In genomic region chr10:6171891-6172354, GRCh38 we compare ENCODE assay signal across 8 cellular contexts. TPM values are rescaled to one million over a fixed set of nuclear protein-coding genes. Genes with fewer than 3 reads are reported as not detected.
A peak's percentile ranks its signal among the peaks of the same experiment; 100 is the strongest.
DNase-seq lines count a peak whose midpoint lies in the region; ATAC-seq, FAIRE-seq and TF ChIP-seq lines count a peak whose summit lies in the region.

No MANE protein-coding gene starts in this region.

- H2AFZ ChIP-seq in HepG2 (ENCODE audit: low read length) (no peak overlapping the region), PC-3 (ENCODE audit: low read length) (no peak overlapping the region)

- DNase-seq in HepG2 (ENCODE audit: low spot score) (no peak), adrenal gland (peak in 6 of 7 donors; percentile 50 to 77 (median 60)), left colon (peak; percentile 32 to 59), RCC 7860 (ENCODE audit: low spot score) (no peak), PC-3 (no peak)

- POLR2A ChIA-PET in HepG2 (lab: Yijun Ruan, JAX) (no interaction called here), PC-3 (lab: Charles Lee; ENCODE audit: unreplicated experiment) (no interaction called here)

- H3K9ac ChIP-seq in liver (ENCODE audit: low read depth in 1 of 2, low read length in 2 of 2) (no peak overlapping the region), HepG2 (ENCODE audit: insufficient read depth, low read depth, low read length) (no peak overlapping the region), PC-3 (ENCODE audit: low read length) (no peak overlapping the region)

- no peak overlapping the region for H3K4me3 ChIP-seq in liver (ENCODE audit: low read depth in 1 of 3, low read length in 3 of 3)
- H3K4me3 ChIP-seq in HepG2 (replicated peaks in 1 of 3; ENCODE audit: insufficient read depth in 1 of 3, low read depth in 2 of 3, low read length in 3 of 3): no peak overlapping the region
- H3K4me3 ChIP-seq in adrenal gland: no peak overlapping the region
- no peak overlapping the region for H3K4me3 ChIP-seq in PC-3 (ENCODE audit: low read length)

- intact Hi-C loops in HepG2 (cut with micrococcal nuclease; ENCODE audit: unreplicated experiment): no loop called here
- intact Hi-C loops in adrenal gland (cut with DNase I): no loop called here
- intact Hi-C loops in left colon (cut with DNase I, micrococcal nuclease): no loop called here
- intact Hi-C loops in PC-3 (cut with micrococcal nuclease): no loop called here

- H3K9me2 ChIP-seq in PC-3 (replicated peaks; ENCODE audit: low read length): no peaks in the 10 kb centered on the region

- H3K27me3 ChIP-seq in liver (ENCODE audit: control insufficient read depth in 4 of 4, insufficient read depth in 4 of 4, low read length in 3 of 4) (no peaks in the 10 kb centered on the region), HepG2 (ENCODE audit: control insufficient read depth in 1 of 2, insufficient read depth in 2 of 2, low read length in 2 of 2) (peaks cover 0 to 2% of the 10 kb centered on the region in 2 experiments; a peak in 1 of 5 replicates), adrenal gland (no peaks in the 10 kb centered on the region), PC-3 (ENCODE audit: low read length) (no peaks in the 10 kb centered on the region)

- H4K20me1 ChIP-seq in HepG2 (ENCODE audit: insufficient read depth, low read length): no peaks in the 10 kb centered on the region
- H4K20me1 ChIP-seq in PC-3 (ENCODE audit: low read length): no peaks in the 10 kb centered on the region

- H3K36me3 ChIP-seq in liver (ENCODE audit: control insufficient read depth in 4 of 4, insufficient read depth in 3 of 4, low read depth in 1 of 4, low read length in 3 of 4) (no peaks in the 10 kb centered on the region), HepG2 (replicated peaks in 1 of 2; ENCODE audit: control insufficient read depth in 1 of 2, insufficient read depth in 2 of 2, low read length in 2 of 2) (no peaks in the 10 kb centered on the region), adrenal gland (replicated peaks in 1 of 2) (no peaks in the 10 kb centered on the region), PC-3 (ENCODE audit: low read depth, low read length) (no peaks in the 10 kb centered on the region; the same call in 1 of the 2 replicates)

- H3K4me1 ChIP-seq in liver (ENCODE audit: control insufficient read depth in 4 of 4, insufficient read depth in 4 of 4, low read length in 3 of 4): peaks cover 10 to 41% (median 24%) of the 10 kb centered on the region in 4 donors
- peaks cover 17% of the 10 kb centered on the region for H3K4me1 ChIP-seq in HepG2 (ENCODE audit: insufficient read depth, low read length)
- peaks cover 0 to 43% of the 10 kb centered on the region in 2 donors for H3K4me1 ChIP-seq in adrenal gland (replicated peaks in 1 of 2)
- H3K4me1 ChIP-seq in PC-3 (ENCODE audit: insufficient read depth, low read length): no peaks in the 10 kb centered on the region

- no TSS peak for BruUV-seq in HepG2 (replicated peaks; lab: Mats Ljungman, UMichigan)
- no TSS peak for BruUV-seq in PC-3 (replicated peaks; lab: Mats Ljungman, UMichigan)

- WGBS in liver: 79% methylated on average over 17 of the region's 17 CpGs
- WGBS in HepG2 (ENCODE audit: low lambda C conversion rate): 77% methylated on average over 17 of the region's 17 CpGs
- WGBS in adrenal gland, 4 donors: 68 to 89% (median 80%) methylated on average over 17 of the region's 17 CpGs

- TF ChIP-seq POLR2A in HepG2 (IDR thresholded peaks at IDR 0.05; ENCODE audit: insufficient read depth in 1 of 2, low read depth in 2 of 2, low read length in 2 of 2) (no peak), adrenal gland (IDR thresholded peaks at IDR 0.05) (no peak)

- CTCF ChIA-PET in HepG2 (lab: Yijun Ruan, JAX; ENCODE audit: low intra/inter-chr PET ratio, low total read pairs): no interaction called here
- CTCF ChIA-PET in PC-3 (lab: Charles Lee): no interaction called here

- TF ChIP-seq EP300 in HepG2 (IDR thresholded peaks at IDR 0.05; ENCODE audit: low read depth in 2 of 2, low read length in 2 of 2) (no peak), HepG2 (CRISPR knock-in tag; IDR thresholded peaks at IDR 0.05; ENCODE audit: borderline replicate concordance) (no peak)

- H3K79me2 ChIP-seq in HepG2 (ENCODE audit: insufficient read depth, low read length): no peaks in the 10 kb centered on the region
- H3K79me2 ChIP-seq in PC-3 (ENCODE audit: low read length): 0 out of 2 replicates have a peak, but pooled peaks cover 7% of the 10 kb centered on the region

- no peak overlapping the region for H3K4me2 ChIP-seq in HepG2 (ENCODE audit: low read depth, low read length)
- no peak overlapping the region for H3K4me2 ChIP-seq in PC-3 (ENCODE audit: low read length)

- in situ Hi-C loops in HepG2 (cut with HindIII; ENCODE audit: extremely low pct_ligation_motif_present, low pct_unique_long_range_greater_than_20kb): loop anchor here (10.0 kb wide), 1 partner anchor 233 kb away; no protein-coding TSS in a partner anchor

- ATAC-seq in HepG2 (no peak), left colon (no peak), HG03159 (IDR thresholded peaks at IDR 0.05; ENCODE audit: unreplicated experiment) (no peak), PC-3 (no peak)

- no peaks in the 10 kb centered on the region for H3F3A ChIP-seq in PC-3 (ENCODE audit: low read length, unreplicated experiment)

- FAIRE-seq in HepG2 (lab: Jason Lieb, UNC) (no peak), RCC 7860 (lab: Jason Lieb, UNC) (no peak)

- TF ChIP-seq RAD21 in liver (IDR thresholded peaks at IDR 0.05) (no peak), HepG2 (CRISPR knock-in tag; IDR thresholded peaks at IDR 0.05) (no peak)

- H3K9me3 ChIP-seq in liver (ENCODE audit: control insufficient read depth in 4 of 4, low read length in 3 of 4) (no peaks in the 10 kb centered on the region), HepG2 (ENCODE audit: low read length) (no peaks in the 10 kb centered on the region), adrenal gland (replicated peaks in 1 of 3) (no peaks in the 10 kb centered on the region), PC-3 (ENCODE audit: low read length) (no peaks in the 10 kb centered on the region)

- H3K27ac ChIP-seq in liver (ENCODE audit: low read depth in 1 of 2, low read length in 2 of 2) (peak overlapping the region; percentile 32 to 39), HepG2 (ENCODE audit: extremely low read length, insufficient read depth, low read length) (no peak overlapping the region), adrenal gland (peak overlapping the region in 2 of 5 donors; percentile 64 to 81), temporal lobe (ENCODE audit: low read depth, low read length) (peak overlapping the region; percentile 66), PC-3 (ENCODE audit: low read length) (no peak overlapping the region)

- no peak for TF ChIP-seq CTCF in liver (IDR thresholded peaks at IDR 0.05; ENCODE audit: low read depth, low read length, missing input control)
- no peak for TF ChIP-seq CTCF in HepG2 (CRISPR knock-in tag; IDR thresholded peaks at IDR 0.05)
- TF ChIP-seq CTCF in adrenal gland (IDR thresholded peaks at IDR 0.05): no peak
- TF ChIP-seq CTCF in PC-3 (conservative IDR thresholded peaks at IDR 0.05; ENCODE audit: low read depth, low read length): no peak

TF ChIP-seq in liver, 16 proteins besides CTCF, POLR2A, EP300 and RAD21 (continues in another document):
- TF ChIP-seq JUND (IDR thresholded peaks at IDR 0.05) (no peak), RXRA (IDR thresholded peaks at IDR 0.05) (no peak), FOXA2 (IDR thresholded peaks at IDR 0.05) (no peak), YY1 (IDR thresholded peaks at IDR 0.05) (no peak), HNF4A (conservative IDR thresholded peaks at IDR 0.05) (no peak), EGR1 (IDR thresholded peaks at IDR 0.05; ENCODE audit: low read depth in 2 of 2) (no peak), NR2F2 (IDR thresholded peaks at IDR 0.05) (no peak), SP1 (IDR thresholded peaks at IDR 0.05) (no peak)

TF ChIP-seq in HepG2, 621 proteins besides CTCF, POLR2A, EP300 and RAD21 (continues in another document):
- no peak for TF ChIP-seq ZNF558 (CRISPR knock-in tag; IDR thresholded peaks at IDR 0.05; ENCODE audit: borderline replicate concordance)
- no peak for TF ChIP-seq YEATS4 (CRISPR knock-in tag; IDR thresholded peaks at IDR 0.05; ENCODE audit: borderline replicate concordance)

RNA-seq across cellular contexts. Expression of gene PFKFB3, which starts 30.8 kb away (rescaled TPM):
- total RNA-seq in liver: 1 to 10 TPM; 5.4 to 9.1 TPM
- polyA plus RNA-seq in liver: 1 to 10 TPM; 1.6 to 6.1 TPM
- 0.87 and 1.2 TPM in 2 replicates for total RNA-seq in HepG2 (2016; rRNA removed; fragmentation: Illumina TruSeq; extraction: Trizol)
- 0.18 and 0.20 TPM in 2 replicates for total RNA-seq in HepG2 (2016; cell fraction: cytosol; rRNA removed; fragmentation: Illumina TruSeq; extraction: Trizol; ENCODE audit: low read depth)
- total RNA-seq in HepG2 (2016; cell fraction: insoluble cytoplasmic fraction; rRNA removed; fragmentation: Illumina TruSeq; extraction: Trizol): 0.36 and 0.80 TPM in 2 replicates
- total RNA-seq in HepG2 (2016; cell fraction: membrane; rRNA removed; fragmentation: Illumina TruSeq; extraction: Trizol): 0.34 and 0.37 TPM in 2 replicates
- total RNA-seq in HepG2 (2016; cell fraction: nucleus; rRNA removed; fragmentation: Illumina TruSeq; extraction: Trizol): 0.88 and 1.3 TPM in 2 replicates
- 10.9 and 13.3 TPM in 2 replicates for polyA plus RNA-seq in HepG2 (2011; rRNA removed)
- 3.7 and 4.8 TPM in 2 replicates for polyA plus RNA-seq in HepG2 (2011; cell fraction: cytosol; rRNA removed)
- 27.2 and 51.8 TPM in 2 replicates for polyA plus RNA-seq in HepG2 (2011; cell fraction: nucleus; rRNA removed)
- 9.2 and 16.4 TPM in 2 replicates for polyA plus RNA-seq in HepG2 (2012)
- polyA plus RNA-seq in HepG2 (2016; cell fraction: cytosol; fragmentation: Illumina TruSeq; extraction: Trizol; ENCODE audit: low read depth): 0.06 and 0.09 TPM in 2 replicates
- 0.51 and 0.97 TPM in 2 replicates for polyA plus RNA-seq in HepG2 (2016; cell fraction: insoluble cytoplasmic fraction; fragmentation: Illumina TruSeq; extraction: Trizol; ENCODE audit: low read depth)
- polyA plus RNA-seq in HepG2 (2016; cell fraction: membrane; fragmentation: Illumina TruSeq; extraction: Trizol; ENCODE audit: low read depth): 0.21 and 0.44 TPM in 2 replicates
- 1.6 and 4.3 TPM in 2 replicates for polyA plus RNA-seq in HepG2 (2016; cell fraction: nucleus; fragmentation: Illumina TruSeq; extraction: Trizol; ENCODE audit: insufficient read depth, low read depth)
- 10.8 and 22.0 TPM in 2 replicates for polyA minus RNA-seq in HepG2 (2011; rRNA and poly(A)+ RNA removed; ENCODE audit: low replicate concordance)
- 4.5 and 7.2 TPM in 2 replicates for polyA minus RNA-seq in HepG2 (2011; cell fraction: cytosol; rRNA and poly(A)+ RNA removed)
- 12.1 and 13.3 TPM in 2 replicates for polyA minus RNA-seq in HepG2 (2011; cell fraction: nucleus; rRNA and poly(A)+ RNA removed)
- total RNA-seq in adrenal gland: 10 to 100 TPM; 14.9 to 72.4 (median 37.0) TPM
- polyA plus RNA-seq in adrenal gland: 10 to 100 TPM in 2 of 3 donors, 1 to 10 TPM in 1; 8.4 to 20.8 (median 13.1) TPM
- 10 to 100 TPM; 19.1 to 20.2 TPM for total RNA-seq in left colon
- 20.9 TPM for total RNA-seq in temporal lobe
- total RNA-seq in PC-3 (2014; rRNA removed): 19.5 and 22.7 TPM in 2 replicates

Comparison
In these comparisons a context has a peak if more than half of its experiments do, and no peak if none do; other contexts are left out.
1. H3K27ac ChIP-seq: peak in liver (2 of 2) and temporal lobe (single experiment); none in HepG2 (single experiment) and PC-3 (single experiment).
2. DNase-seq: peak in adrenal gland (6 of 7) and left colon (2 of 2); none in HepG2 (single experiment), RCC 7860 (single experiment) and PC-3 (single experiment).